ENCODE assay signal across 19 cellular contexts in genomic region chr9:68567565-68567964, GRCh38. TPM values are rescaled to one million over a fixed set of nuclear protein-coding genes. Genes with fewer than 3 reads are reported as not detected.
DNase-seq lines count a peak whose midpoint lies in the region; ATAC-seq and TF ChIP-seq lines count a peak whose summit lies in the region.
"Had no signal": no experiment of that assay in that cellular context is flagged by ENCODE, and none has a peak within 500 bp of the region (broad histone marks: within the 10 kb centered on the region; RNA-seq: fewer than 3 reads in every experiment).

No MANE protein-coding gene starts in this region.

- TF ChIP-seq CTCF in heart right ventricle (IDR thresholded peaks at IDR 0.05) (no peak), right atrium auricular region (IDR thresholded peaks at IDR 0.05) (no peak), ascending aorta (IDR thresholded peaks at IDR 0.05) (no peak), tibial artery (IDR thresholded peaks at IDR 0.05) (no peak), GM13977 (IDR thresholded peaks at IDR 0.05; ENCODE audit: extremely low read depth, insufficient read depth, missing control alignments) (no peak)

- H3K4me2 ChIP-seq in neuronal stem cell (ENCODE audit: insufficient read depth, low read length, poor library complexity, severe bottlenecking) = no peak overlapping the region
- H3K4me2 ChIP-seq: A549, BLaER1 had no signal

- no peak overlapping the region for H4K8ac ChIP-seq in neuronal stem cell (ENCODE audit: low read depth, low read length)

- DNase-seq in heart right ventricle (no peak), right atrium auricular region (ENCODE audit: low spot score) (no peak), ascending aorta (ENCODE audit: low spot score in 2 of 2) (no peak), neuronal stem cell (ENCODE audit: low spot score) (no peak), tibial artery (no peak), AG08396 (ENCODE audit: low spot score) (no peak), GM13977 (ENCODE audit: low spot score) (no peak), NK-92 (lab: John Stamatoyannopoulos, UW; ENCODE audit: unreplicated experiment) (no peak)
- DNase-seq: DMS153, DMS79, GOT3 had no signal

- H3K9me3 ChIP-seq in heart right ventricle (peaks cover 0 to 8% (median 0%) of the 10 kb centered on the region in 11 donors), right atrium auricular region (no peaks in the 10 kb centered on the region), ascending aorta (no peaks in the 10 kb centered on the region), neuronal stem cell (replicated peaks in 1 of 2; ENCODE audit: control insufficient read depth in 2 of 2, insufficient read depth in 1 of 2, low read depth in 1 of 2, low read length in 2 of 2) (no peaks in the 10 kb centered on the region), tibial artery (no peaks in the 10 kb centered on the region)
- H3K9me3 ChIP-seq: A549 had no signal

- peak in 6 of 8 donors; percentile 35 to 65 (median 50) for ATAC-seq in heart right ventricle

- in situ Hi-C loops in GM13977 (cut with MboI; ENCODE audit: low pct_unique_long_range_greater_than_20kb, low sequenced_read_pairs, unreplicated experiment) = no loop called here

- intact Hi-C loops in heart right ventricle (cut with DNase I) (loop anchor here in 4 of 10 donors (5.0 to 10.0 kb wide), 3 partner anchors 55 to 223 kb away; no protein-coding TSS in a partner anchor), ascending aorta (cut with DNase I) (no loop called here), tibial artery (cut with DNase I; ENCODE audit: low total_unique reads) (no loop called here)

- H2BK5ac ChIP-seq in neuronal stem cell (ENCODE audit: low read length) = no peak overlapping the region

- no peak overlapping the region for H2BK12ac ChIP-seq in neuronal stem cell (ENCODE audit: low read length)

- 59 to 66% methylated on average over 3 of the region's 3 CpGs for WGBS in heart right ventricle, 2 donors
- no CpG with 5 or more reads among the region's 3 CpGs for WGBS in neuronal stem cell (ENCODE audit: extremely low coverage in 2 of 2, insufficient read length in 2 of 2, insufficient replicate concordance in 1 of 2), 2 donors

- H3K27ac ChIP-seq in heart right ventricle (peak overlapping the region in 5 of 10 donors; percentile 27 to 61 (median 56)), right atrium auricular region (peak overlapping the region in 1 of 2 donors; percentile 32), ascending aorta (peak overlapping the region; percentile 11 to 53), neuronal stem cell (replicated peaks; ENCODE audit: low read length) (no peak overlapping the region), tibial artery (peak overlapping the region; percentile 49 to 65)
- H3K27ac ChIP-seq: 22Rv1, A549, BLaER1 had no signal

- H3K27me3 ChIP-seq in heart right ventricle (no peaks in the 10 kb centered on the region), right atrium auricular region (no peaks in the 10 kb centered on the region), ascending aorta (no peaks in the 10 kb centered on the region), neuronal stem cell (ENCODE audit: control insufficient read depth in 3 of 3, insufficient read depth in 3 of 3, low read depth in 1 of 3, low read length in 3 of 3) (no peaks in the 10 kb centered on the region), tibial artery (no peaks in the 10 kb centered on the region)
- H3K27me3 ChIP-seq: BLaER1 had no signal

- H3K23ac ChIP-seq in neuronal stem cell (ENCODE audit: low read depth, low read length, poor library complexity) = no peak overlapping the region

- no peak overlapping the region for H2AK5ac ChIP-seq in neuronal stem cell (ENCODE audit: low read depth, low read length)

- H2BK120ac ChIP-seq in neuronal stem cell (ENCODE audit: low read depth, low read length) = peak overlapping the region; percentile 42

- no peak overlapping the region for H3K14ac ChIP-seq in neuronal stem cell (ENCODE audit: low read length)

- no peaks in the 10 kb centered on the region for H3K79me1 ChIP-seq in neuronal stem cell (ENCODE audit: low read depth, low read length)

- H3K9ac ChIP-seq in neuronal stem cell (ENCODE audit: low read depth, low read length, poor library complexity) = no peak overlapping the region
- H3K9ac ChIP-seq: BLaER1 had no signal

- H3K4me3 ChIP-seq in heart right ventricle (no peak overlapping the region), right atrium auricular region (no peak overlapping the region), ascending aorta (no peak overlapping the region), neuronal stem cell (ENCODE audit: low read length in 2 of 2) (no peak overlapping the region), tibial artery (no peak overlapping the region)
- H3K4me3 ChIP-seq: A549, BLaER1 had no signal

- H3K18ac ChIP-seq in neuronal stem cell (ENCODE audit: low read length) = no peak overlapping the region

- H3K4me1 ChIP-seq in heart right ventricle (peaks cover 0 to 15% (median 0%) of the 10 kb centered on the region in 9 donors), right atrium auricular region (no peaks in the 10 kb centered on the region), ascending aorta (peaks cover 0 to 10% of the 10 kb centered on the region in 2 donors), neuronal stem cell (ENCODE audit: control insufficient read depth in 2 of 2, insufficient read depth in 1 of 2, low read depth in 1 of 2, low read length in 2 of 2) (peaks cover 3 to 7% of the 10 kb centered on the region in 2 donors), tibial artery (peaks cover 0 to 24% (median 0%) of the 10 kb centered on the region in 4 donors)
- H3K4me1 ChIP-seq: A549, BLaER1 had no signal

- H2AFZ ChIP-seq in neuronal stem cell (ENCODE audit: low read length) = no peak overlapping the region

- no peak overlapping the region for H3K4ac ChIP-seq in neuronal stem cell (ENCODE audit: low read length)

- no peaks in the 10 kb centered on the region for H3K36me3 ChIP-seq in heart right ventricle
- no peaks in the 10 kb centered on the region for H3K36me3 ChIP-seq in right atrium auricular region
- no peaks in the 10 kb centered on the region for H3K36me3 ChIP-seq in ascending aorta
- H3K36me3 ChIP-seq in neuronal stem cell (replicated peaks in 1 of 2; ENCODE audit: control insufficient read depth in 2 of 2, insufficient read depth in 2 of 2, low read length in 2 of 2) = no peaks in the 10 kb centered on the region
- H3K36me3 ChIP-seq in tibial artery = no peaks in the 10 kb centered on the region
- H3K36me3 ChIP-seq: BLaER1 had no signal

- H2BK15ac ChIP-seq in neuronal stem cell (ENCODE audit: low read length) = no peak overlapping the region

- H4K91ac ChIP-seq in neuronal stem cell (ENCODE audit: low read depth, low read length, poor library complexity) = no peak overlapping the region

RNA-seq across cellular contexts. Expression of gene TMEM252, which starts 26.9 kb away (rescaled TPM):
- under 1 TPM in 1 of 10 donors, not detected in 9; 0.51 TPM for total RNA-seq in heart right ventricle
- polyA plus RNA-seq in heart right ventricle = under 1 TPM in 1 of 2 donors, not detected in 1; 0.03 TPM
- not detected for total RNA-seq in right atrium auricular region
- not detected for total RNA-seq in ascending aorta
- polyA plus RNA-seq in neuronal stem cell (2013, experiment 1 of 2) = not detected
- polyA plus RNA-seq in neuronal stem cell (2013, experiment 2 of 2) = not detected
- total RNA-seq: CD4-positive, alpha-beta memory T cell; Daoy; H7; HFFc6 had no signal
- polyA plus RNA-seq: A549; CD14-positive monocyte; CD4-positive, alpha-beta memory T cell had no signal
